8 cellular contexts compared by ENCODE assay signal in genomic region chr20:36235892-36236785, GRCh38. TPM values are rescaled to one million over a fixed set of nuclear protein-coding genes. Genes with fewer than 3 reads are reported as not detected.
DNase-seq lines count a peak whose midpoint lies in the region; ATAC-seq, FAIRE-seq and TF ChIP-seq lines count a peak whose summit lies in the region.

A gene with protein sequence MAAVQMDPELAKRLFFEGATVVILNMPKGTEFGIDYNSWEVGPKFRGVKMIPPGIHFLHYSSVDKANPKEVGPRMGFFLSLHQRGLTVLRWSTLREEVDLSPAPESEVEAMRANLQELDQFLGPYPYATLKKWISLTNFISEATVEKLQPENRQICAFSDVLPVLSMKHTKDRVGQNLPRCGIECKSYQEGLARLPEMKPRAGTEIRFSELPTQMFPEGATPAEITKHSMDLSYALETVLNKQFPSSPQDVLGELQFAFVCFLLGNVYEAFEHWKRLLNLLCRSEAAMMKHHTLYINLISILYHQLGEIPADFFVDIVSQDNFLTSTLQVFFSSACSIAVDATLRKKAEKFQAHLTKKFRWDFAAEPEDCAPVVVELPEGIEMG (plus strand): TSS chr20:36236478. CDS start chr20:36239869, 3,391 bp downstream.

- DNase-seq in G401 (ENCODE audit: low spot score) (peak; percentile 82), NCI-H2227 (lab: John Stamatoyannopoulos, UW; ENCODE audit: unreplicated experiment) (peak; percentile 87), activated B cell treated with CpG ODN at 0.5 μM for 24 hours (peak; percentile 67), bronchial epithelial cell (ENCODE audit: low read depth) (peak; percentile 49), inferior parietal cortex (ENCODE audit: extremely low spot score) (peak; percentile 84), smooth muscle cell of the brain vasculature (ENCODE audit: low read depth, low spot score) (peak; percentile 28)

- H3K4me3 Mint-ChIP-seq in activated B cell treated with CpG ODN at 0.5 μM for 24 hours: peak within 1 kb of the TSS; percentile 94

- peak within 1 kb of the TSS; percentile 74 for H3K4me3 ChIP-seq in bronchial epithelial cell (ENCODE audit: low read depth, low read length)

- H3K27me3 Mint-ChIP-seq in activated B cell treated with CpG ODN at 0.5 μM for 24 hours: peaks cover 9% of the 10 kb centered on the region

- POLR2A ChIA-PET in activated B cell treated with CpG ODN at 0.5 μM for 24 hours (lab: Charles Lee): interaction anchor here (0.6 to 1.9 kb wide), 6 partner anchors 10 to 943 kb away, joined by 3 to 7 read pairs (median 3); partner anchors contain the start of genes ERGIC3, MROH8, RAB5IF and RPN2

- no peak for FAIRE-seq in bronchial epithelial cell (lab: Jason Lieb, UNC)

- no peaks in the 10 kb centered on the region for H3K27me3 ChIP-seq in bronchial epithelial cell (ENCODE audit: control insufficient read depth, insufficient read depth, low read length)

- in situ Hi-C loops in G401 (cut with HindIII; ENCODE audit: low sequenced_read_pairs): no loop called here

- intact Hi-C loops in activated B cell treated with CpG ODN at 0.5 μM for 24 hours (cut with micrococcal nuclease): loop anchor here (2.0 kb wide), 1 partner anchor 33 kb away; no protein-coding TSS in a partner anchor

- H3K9me3 Mint-ChIP-seq in activated B cell treated with CpG ODN at 0.5 μM for 24 hours: no peaks in the 10 kb centered on the region

- H3K36me3 ChIP-seq in bronchial epithelial cell (ENCODE audit: control insufficient read depth, insufficient read depth, low read length): peaks cover 9% of the 10 kb centered on the region

- H3K36me3 Mint-ChIP-seq in activated B cell treated with CpG ODN at 0.5 μM for 24 hours (ENCODE audit: low read depth): peaks cover 36% of the 10 kb centered on the region

- CTCF ChIA-PET in activated B cell treated with CpG ODN at 0.5 μM for 24 hours (lab: Charles Lee): interaction anchor here (0.9 to 1.6 kb wide), 2 partner anchors 34 to 282 kb away, joined by 3 to 5 read pairs; partner anchors contain the start of gene SCAND1

- peaks cover 34% of the 10 kb centered on the region for H3K4me1 Mint-ChIP-seq in activated B cell treated with CpG ODN at 0.5 μM for 24 hours

- peak; percentile 56 for ATAC-seq in HG02763 (IDR thresholded peaks at IDR 0.05; ENCODE audit: unreplicated experiment)
- ATAC-seq in activated B cell treated with CpG ODN at 0.5 μM for 24 hours (ENCODE audit: low read depth): peak; percentile 95
- no peak for ATAC-seq in HG02840 (IDR thresholded peaks at IDR 0.05; ENCODE audit: low FRiP score, unreplicated experiment)

- H3K27ac Mint-ChIP-seq in activated B cell treated with CpG ODN at 0.5 μM for 24 hours: peak within 1 kb of the TSS; percentile 86

- no peak for TF ChIP-seq CTCF in activated B cell treated with CpG ODN at 0.5 μM for 24 hours (IDR thresholded peaks at IDR 0.05)
- TF ChIP-seq CTCF in bronchial epithelial cell (IDR thresholded peaks at IDR 0.05; ENCODE audit: insufficient read depth, low read length, severe bottlenecking): no peak

RNA-seq across cellular contexts. Expression of the gene that starts here (rescaled TPM):
- total RNA-seq in G401 (2014; rRNA removed; shearing (Covaris generic)): 41.4 and 42.2 TPM in 2 replicates
- total RNA-seq in activated B cell treated with CpG ODN at 0.5 μM for 24 hours: 25.9 and 27.4 TPM in 2 replicates
- total RNA-seq in bronchial epithelial cell: 13.7 and 16.5 TPM in 2 replicates

Comparison
In these comparisons a context has a peak if more than half of its experiments do, and no peak if none do; other contexts are left out.
1. DNase-seq: peak in every context shown above with its lines; median percentile 87 in NCI-H2227; 84 in inferior parietal cortex; 82 in G401; 67 in activated B cell treated with CpG ODN at 0.5 μM for 24 hours; 49 in bronchial epithelial cell; 28 in smooth muscle cell of the brain vasculature.